In genomic region chr7:132457658-132458057, GRCh38 we compare ENCODE assay signal across 1 cellular context.
TF ChIP-seq lines count a peak whose summit lies in the region.

No MANE protein-coding gene starts in this region.

TF ChIP-seq in GM23338, 12 proteins besides CTCF, POLR2A, EP300 and RAD21 (continued from another document):
- no peak for TF ChIP-seq ZNF462 (CRISPR knock-in tag; IDR thresholded peaks at IDR 0.05)
- TF ChIP-seq STAT1 (IDR thresholded peaks at IDR 0.05; ENCODE audit: unreplicated experiment): no peak
- TF ChIP-seq EZH2 (IDR thresholded peaks at IDR 0.05; ENCODE audit: low read depth, unreplicated experiment): no peak
- TF ChIP-seq NANOG (IDR thresholded peaks at IDR 0.05; ENCODE audit: borderline replicate concordance): no peak
